In the genomic region with DNA sequence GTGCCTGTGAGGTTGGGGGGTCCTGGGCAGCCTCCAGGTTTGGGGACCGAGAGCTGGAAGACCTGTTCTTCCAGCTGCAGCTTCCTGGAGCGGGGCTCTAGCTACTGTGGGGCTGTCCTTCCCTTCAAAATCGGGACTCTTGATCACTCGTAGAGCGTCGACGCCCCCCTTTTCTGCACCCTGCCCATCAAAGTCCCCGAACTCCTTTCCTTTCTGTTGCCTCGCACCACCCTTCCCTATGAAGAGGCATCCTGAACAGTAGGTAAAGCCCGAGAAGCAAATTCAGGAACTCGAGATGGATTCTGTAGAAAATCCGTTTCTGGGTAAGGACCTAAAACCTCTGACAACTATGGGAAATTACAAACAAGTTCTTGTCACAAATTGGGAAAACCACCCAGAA, we compare ENCODE assay signal across 8 cellular contexts. TPM values are rescaled to one million over a fixed set of nuclear protein-coding genes. Genes with fewer than 3 reads are reported as not detected.
DNase-seq lines count a peak whose midpoint lies in the region; ATAC-seq, FAIRE-seq and TF ChIP-seq lines count a peak whose summit lies in the region.

No MANE protein-coding gene starts in this region.

- CTCF ChIA-PET in PC-3 (lab: Charles Lee), result interaction anchor here (0.6 kb wide), 1 partner anchor 100 kb away, joined by 4 read pairs; no protein-coding TSS in a partner anchor

- H3K27ac Mint-ChIP-seq in CD4-positive, CD25-positive, alpha-beta regulatory T cell, result peak overlapping the region; percentile 80 to 93 (median 93)

- DNase-seq in CD4-positive, CD25-positive, alpha-beta regulatory T cell, result no peak
- DNase-seq in PC-3 (no peak), epithelial cell of prostate (ENCODE audit: low read depth, low spot score) (no peak), RCC 7860 (ENCODE audit: low spot score) (no peak)
- DNase-seq in stimulated activated CD4-positive, alpha-beta T cell treated with anti-CD3 and anti-CD28 coated beads, Interleukin-2, amount 100 ng/mL, for 24 hours, result no peak

- peaks cover 1% of the 10 kb centered on the region for H3K27me3 ChIP-seq in CD4-positive, CD25-positive, alpha-beta regulatory T cell (ENCODE audit: control insufficient read depth, insufficient read depth, low read length)
- H3K27me3 ChIP-seq in PC-3 (ENCODE audit: low read length) (no peaks in the 10 kb centered on the region), neuron (ENCODE audit: insufficient read depth, low read length) (no peaks in the 10 kb centered on the region)

- FAIRE-seq in RCC 7860 (lab: Jason Lieb, UNC), result no peak

- POLR2A ChIA-PET in PC-3 (lab: Charles Lee; ENCODE audit: unreplicated experiment), result interaction anchor here (0.5 to 0.6 kb wide), 2 partner anchors 115 to 181 kb away, joined by 4 to 5 read pairs; a partner anchor contains a TSS

- H3K4me1 Mint-ChIP-seq in CD4-positive, CD25-positive, alpha-beta regulatory T cell, result peaks cover 0 to 46% (median 31%) of the 10 kb centered on the region in 4 donors

- H3K9me3 ChIP-seq in CD4-positive, CD25-positive, alpha-beta regulatory T cell (ENCODE audit: control insufficient read depth in 2 of 2, low read length in 2 of 2), result no peaks in the 10 kb centered on the region
- H3K9me3 ChIP-seq in PC-3 (ENCODE audit: low read length) (no peaks in the 10 kb centered on the region), neuron (ENCODE audit: low read length) (no peaks in the 10 kb centered on the region)

- no peaks in the 10 kb centered on the region for H3F3A ChIP-seq in PC-3 (ENCODE audit: low read length, unreplicated experiment)

- peak overlapping the region; percentile 91 for H3K4me3 ChIP-seq in CD4-positive, CD25-positive, alpha-beta regulatory T cell (ENCODE audit: low read depth, low read length)
- H3K4me3 ChIP-seq in PC-3 (ENCODE audit: low read length), result peak overlapping the region; percentile 92
- H3K4me3 ChIP-seq in neuron (ENCODE audit: low read length), result peak overlapping the region; percentile 84

- H3K27me3 Mint-ChIP-seq in CD4-positive, CD25-positive, alpha-beta regulatory T cell, result peaks cover 12% of the 10 kb centered on the region

- H3K9me3 Mint-ChIP-seq in CD4-positive, CD25-positive, alpha-beta regulatory T cell, result no peaks in the 10 kb centered on the region

- intact Hi-C loops in PC-3 (cut with micrococcal nuclease), result loop anchor here (1.0 kb wide), 3 partner anchors 50 to 115 kb away; a partner anchor contains a TSS

- peak overlapping the region; percentile 99 for H3K4me2 ChIP-seq in PC-3 (ENCODE audit: low read length)

- no peaks in the 10 kb centered on the region for H3K36me3 ChIP-seq in CD4-positive, CD25-positive, alpha-beta regulatory T cell (ENCODE audit: control insufficient read depth, insufficient read depth, low read length)
- H3K36me3 ChIP-seq in PC-3 (ENCODE audit: low read depth, low read length) (no peaks in the 10 kb centered on the region), neuron (ENCODE audit: insufficient read depth, low read length) (no peaks in the 10 kb centered on the region)

- peak overlapping the region; percentile 76 for H3K9ac ChIP-seq in PC-3 (ENCODE audit: low read length)

- H3K79me2 ChIP-seq in PC-3 (ENCODE audit: low read length), result peaks cover 45% of the 10 kb centered on the region

- H2AFZ ChIP-seq in PC-3 (ENCODE audit: low read length) (peak overlapping the region; percentile 92), neuron (ENCODE audit: low read depth, low read length) (peak overlapping the region; percentile 90)

- ATAC-seq in CD4-positive, CD25-positive, alpha-beta regulatory T cell (ENCODE audit: low read depth in 2 of 2), result no peak
- ATAC-seq in PC-3 (no peak), GM21825 (IDR thresholded peaks at IDR 0.05; ENCODE audit: unreplicated experiment) (no peak), esophagus mucosa (no peak)

- peaks cover 28% of the 10 kb centered on the region for H3K4me1 ChIP-seq in CD4-positive, CD25-positive, alpha-beta regulatory T cell (ENCODE audit: control insufficient read depth, insufficient read depth, low read length, poor library complexity, severe bottlenecking)
- H3K4me1 ChIP-seq in PC-3 (ENCODE audit: insufficient read depth, low read length) (peaks cover 18% of the 10 kb centered on the region), neuron (ENCODE audit: insufficient read depth, low read length) (peaks cover 7% of the 10 kb centered on the region)

- peak overlapping the region; percentile 89 to 95 (median 94) for H3K4me3 Mint-ChIP-seq in CD4-positive, CD25-positive, alpha-beta regulatory T cell

- no peaks in the 10 kb centered on the region for H3K36me3 Mint-ChIP-seq in CD4-positive, CD25-positive, alpha-beta regulatory T cell

- H3K27ac ChIP-seq in CD4-positive, CD25-positive, alpha-beta regulatory T cell (ENCODE audit: insufficient read depth, low read length, poor library complexity, severe bottlenecking), result peak overlapping the region; percentile 84
- H3K27ac ChIP-seq in PC-3 (ENCODE audit: low read length) (peak overlapping the region; percentile 50), epithelial cell of prostate (peak overlapping the region; percentile 75)

- no peaks in the 10 kb centered on the region for H4K20me1 ChIP-seq in PC-3 (ENCODE audit: low read length)

- H3K9me2 ChIP-seq in PC-3 (replicated peaks; ENCODE audit: low read length), result no peaks in the 10 kb centered on the region

- TF ChIP-seq CTCF in PC-3 (conservative IDR thresholded peaks at IDR 0.05; ENCODE audit: low read depth, low read length), result no peak

- TSS peak; percentile 51 for BruUV-seq in PC-3 (replicated peaks; lab: Mats Ljungman, UMichigan)

RNA-seq across cellular contexts. Expression of a gene that starts 0.5 kb away (rescaled TPM):
- total RNA-seq in CD4-positive, CD25-positive, alpha-beta regulatory T cell, result 34.7 TPM
- 10 to 100 TPM; 17.9 to 23.5 (median 19.3) TPM for polyA plus RNA-seq in CD4-positive, CD25-positive, alpha-beta regulatory T cell
- 62.2 and 107 TPM in 2 replicates for total RNA-seq in PC-3 (2014; rRNA removed)
- total RNA-seq in esophagus mucosa, result 138 TPM

RNA-seq across cellular contexts. Expression of a gene that starts 1.0 kb away (rescaled TPM):
- total RNA-seq in CD4-positive, CD25-positive, alpha-beta regulatory T cell, result not detected
- polyA plus RNA-seq in CD4-positive, CD25-positive, alpha-beta regulatory T cell, result not detected
- total RNA-seq in PC-3 (2014; rRNA removed) (not detected in 2 replicates), esophagus mucosa (not detected)
